In the genomic region with DNA sequence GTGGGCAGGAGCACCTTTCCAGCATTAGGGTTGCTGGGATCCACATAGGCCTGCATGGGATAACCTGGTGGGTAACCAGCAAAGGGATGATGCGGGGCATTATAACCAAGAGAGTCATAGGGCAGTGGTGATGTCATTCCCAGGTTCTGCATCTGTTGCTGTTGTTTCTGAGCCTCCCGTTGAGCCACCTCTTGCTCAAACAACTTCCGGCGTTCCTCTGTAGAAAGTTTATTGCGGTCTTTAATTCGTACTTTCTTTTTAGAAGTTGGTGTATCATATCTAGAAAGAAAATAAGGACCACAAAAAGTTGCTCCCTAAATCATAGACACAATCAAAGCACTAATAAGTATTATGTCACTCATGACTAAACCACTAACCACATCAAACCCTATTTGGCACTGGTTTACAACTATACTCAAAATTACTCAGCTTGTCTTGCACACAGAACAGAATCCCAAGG, we compare ENCODE assay signal across 10 cellular contexts.
DNase-seq lines count a peak whose midpoint lies in the region; ATAC-seq lines count a peak whose summit lies in the region.
"Had no signal": no experiment of that assay in that cellular context is flagged by ENCODE, and none has a peak within 500 bp of the region (broad histone marks: within the 10 kb centered on the region; RNA-seq: fewer than 3 reads in every experiment).

No MANE protein-coding gene starts in this region.

- peaks cover 7% of the 10 kb centered on the region; the same call in 1 of the 2 replicates for H3K36me3 ChIP-seq in GM23248 (ENCODE audit: low read depth)

- ATAC-seq in HG03342 (IDR thresholded peaks at IDR 0.05; ENCODE audit: unreplicated experiment): no peak
- ATAC-seq: HCT116 had no signal

- no peak overlapping the region for H3K27ac ChIP-seq in GM23248

- no peaks in the 10 kb centered on the region for H3K9me2 ChIP-seq in GM23248 (ENCODE audit: insufficient read depth)

- H3K9me3 ChIP-seq in GM23248 (ENCODE audit: low read depth): no peaks in the 10 kb centered on the region

- no peak overlapping the region for H2AFZ ChIP-seq in GM23248

- H3K4me1 ChIP-seq in GM23248 (ENCODE audit: insufficient read depth): peaks cover 5% of the 10 kb centered on the region; the same call in 1 of the 2 replicates

- peaks cover 79% of the 10 kb centered on the region for H3K79me2 ChIP-seq in GM23248 (ENCODE audit: insufficient read depth)

- intact Hi-C loops in posterior vena cava (cut with DNase I): no loop called here

- in situ Hi-C loops in GM23248 (cut with MboI): no loop called here

- no peak overlapping the region for H3K4me2 ChIP-seq in GM23248 (ENCODE audit: unreplicated experiment)

- WGBS in GM23248 (ENCODE audit: low coverage in 1 of 2, low lambda C conversion rate in 2 of 2, missing lambda C conversion rate in 2 of 2), 2 experiments: 93 to 95% methylated on average over 6 of the region's 6 CpGs

- H3K27me3 ChIP-seq in GM23248 (replicated peaks; ENCODE audit: insufficient read depth): no peaks in the 10 kb centered on the region

- DNase-seq in GM23248 (peak; percentile 58), posterior vena cava (ENCODE audit: low spot score) (no peak), SHP77 treated with DMSO at 0.1 percent for 48 hours (lab: John Stamatoyannopoulos, UW) (no peak), NCI-H510A (lab: John Stamatoyannopoulos, UW) (no peak)
- peak; percentile 63 for DNase-seq in activated CD8-positive, alpha-beta memory T cell treated with anti-CD3 and anti-CD28 coated beads for 24 hours
- peak; percentile 60 for DNase-seq in effector CD4-positive, alpha-beta T cell
- DNase-seq in stimulated activated CD4-positive, alpha-beta T cell treated with anti-CD3 and anti-CD28 coated beads, Interleukin-4, amount 100 ng/mL, for 24 hours: peak; percentile 67
- DNase-seq: substantia nigra had no signal

- H4K20me1 ChIP-seq in GM23248 (ENCODE audit: insufficient read depth): no peaks in the 10 kb centered on the region

- no peak overlapping the region for H3K9ac ChIP-seq in GM23248

- no peak overlapping the region for H3K4me3 ChIP-seq in GM23248

- H3F3A ChIP-seq in GM23248 (ENCODE audit: insufficient read depth): peaks cover 10% of the 10 kb centered on the region

Comparison
In these comparisons a context has a peak if more than half of its experiments do, and no peak if none do; other contexts are left out.
1. DNase-seq: peak in GM23248 (single experiment), activated CD8-positive, alpha-beta memory T cell treated with anti-CD3 and anti-CD28 coated beads for 24 hours (single experiment), effector CD4-positive, alpha-beta T cell (single experiment) and stimulated activated CD4-positive, alpha-beta T cell treated with anti-CD3 and anti-CD28 coated beads, Interleukin-4, amount 100 ng/mL, for 24 hours (single experiment); none in posterior vena cava (single experiment), SHP77 treated with DMSO at 0.1 percent for 48 hours (single experiment) and NCI-H510A (single experiment).